8 cellular contexts compared by ENCODE assay signal in the genomic region with DNA sequence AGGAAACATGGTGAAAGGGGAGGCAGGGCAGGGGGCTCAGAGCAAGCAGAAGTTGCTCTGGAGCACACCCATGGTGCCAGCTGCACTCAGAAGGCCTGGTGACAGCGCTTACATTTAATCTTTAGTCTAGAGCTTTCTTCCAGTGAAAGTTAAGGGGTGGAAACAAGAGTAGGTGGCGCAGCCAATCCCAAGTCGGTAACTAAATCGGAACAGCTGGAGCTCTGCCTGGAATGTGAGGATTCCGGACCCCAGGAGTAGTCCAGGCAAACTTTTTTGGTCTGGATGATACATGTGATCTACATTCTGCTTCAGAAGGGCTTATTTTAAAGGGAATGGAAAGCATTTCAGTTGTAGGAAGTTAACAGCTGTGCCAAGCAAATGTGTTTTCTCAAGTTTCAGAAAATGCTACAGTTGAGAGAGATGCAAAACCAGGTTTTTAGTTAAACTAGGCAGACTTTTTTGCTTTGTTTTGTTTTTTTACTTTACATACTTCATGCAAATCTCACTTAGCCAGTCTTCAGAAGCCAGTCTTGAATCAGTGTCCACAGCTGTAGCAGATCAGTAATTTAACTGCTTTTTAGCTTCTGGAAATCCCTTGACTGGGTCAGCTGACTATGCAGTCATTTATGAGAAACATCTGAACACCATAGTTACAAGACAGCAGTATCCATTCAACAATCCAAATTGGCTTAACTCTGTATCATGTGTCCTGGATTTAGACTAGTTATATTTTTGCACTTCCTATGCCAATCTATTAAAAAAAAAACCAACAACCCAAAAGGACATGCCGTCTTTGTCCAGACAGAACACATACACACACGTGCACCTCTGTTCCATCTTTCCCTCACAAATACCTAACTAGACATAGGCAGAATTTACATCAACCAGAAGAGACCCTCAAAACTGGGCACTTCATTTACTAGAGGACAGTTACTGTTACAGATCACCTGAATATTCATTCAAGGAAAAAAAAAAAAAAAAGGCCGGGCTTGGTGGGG. TPM values are rescaled to one million over a fixed set of nuclear protein-coding genes. Genes with fewer than 3 reads are reported as not detected.
DNase-seq lines count a peak whose midpoint lies in the region; ATAC-seq and TF ChIP-seq lines count a peak whose summit lies in the region.

No MANE protein-coding gene starts in this region.

- intact Hi-C loops in colonic mucosa (cut with DNase I): no loop called here

- DNase-seq in A172 (ENCODE audit: low spot score) (peak; percentile 73), colonic mucosa (peak; percentile 40), left kidney (ENCODE audit: low read depth, low spot score) (peak; percentile 92), suprapubic skin (ENCODE audit: low spot score in 2 of 2) (peak; percentile 78 to 82), DMS53 treated with DMSO at 0.1 percent for 48 hours (lab: John Stamatoyannopoulos, UW; ENCODE audit: unreplicated experiment) (no peak), SIG-M5 treated with dmso at 0.1 percent for 504 hours (lab: John Stamatoyannopoulos, UW; ENCODE audit: unreplicated experiment) (no peak)

- WGBS in suprapubic skin: 33% methylated on average over 8 of the region's 8 CpGs

- peak; percentile 24 for TF ChIP-seq POLR2A in GM19099 (IDR thresholded peaks at IDR 0.05; ENCODE audit: extremely low read depth, insufficient read length, low read depth)
- peak in 1 of 2 donors; percentile 43 for TF ChIP-seq POLR2A in suprapubic skin (IDR thresholded peaks at IDR 0.05)

- H3K9ac ChIP-seq in colonic mucosa (ENCODE audit: low read depth in 2 of 2, low read length in 2 of 2): no peak overlapping the region

- peak; percentile 66 for ATAC-seq in HG03571 (IDR thresholded peaks at IDR 0.05; ENCODE audit: unreplicated experiment)

- H3K4me3 ChIP-seq in colonic mucosa (no peak overlapping the region), suprapubic skin (peak overlapping the region; percentile 35)

- TF ChIP-seq CTCF in colonic mucosa (IDR thresholded peaks at IDR 0.05) (no peak), suprapubic skin (IDR thresholded peaks at IDR 0.05) (no peak)

- H3K36me3 ChIP-seq in colonic mucosa (no peaks in the 10 kb centered on the region), suprapubic skin (peaks cover 10% of the 10 kb centered on the region)

- TF ChIP-seq EP300 in suprapubic skin (IDR thresholded peaks at IDR 0.05): peak; percentile 52

- H3K27me3 ChIP-seq in colonic mucosa: no peaks in the 10 kb centered on the region
- no peaks in the 10 kb centered on the region for H3K27me3 ChIP-seq in suprapubic skin

- H3K4me1 ChIP-seq in colonic mucosa: no peaks in the 10 kb centered on the region
- H3K4me1 ChIP-seq in suprapubic skin: peaks cover 37% of the 10 kb centered on the region

- H3K27ac ChIP-seq in colonic mucosa: peak overlapping the region; percentile 13
- peak overlapping the region; percentile 82 for H3K27ac ChIP-seq in suprapubic skin

- H3K9me3 ChIP-seq in colonic mucosa (no peaks in the 10 kb centered on the region), suprapubic skin (no peaks in the 10 kb centered on the region)

RNA-seq across cellular contexts. Expression of a gene that starts 33.2 kb away (rescaled TPM):
- 37.4 and 45.4 TPM in 2 replicates for total RNA-seq in A172 (2014; rRNA removed; shearing (Covaris generic))
- total RNA-seq in colonic mucosa: 10 to 100 TPM; 41.9 to 46.9 TPM
- total RNA-seq in suprapubic skin: 10 to 100 TPM; 38.6 to 50.2 (median 49.2) TPM

RNA-seq across cellular contexts. Expression of a gene that starts 37.7 kb away (rescaled TPM):
- 64.1 and 77.1 TPM in 2 replicates for total RNA-seq in A172 (2014; rRNA removed; shearing (Covaris generic))
- total RNA-seq in colonic mucosa: 10 to 100 TPM; 60.9 to 65.2 TPM
- 10 to 100 TPM; 36.2 to 78.2 (median 50.3) TPM for total RNA-seq in suprapubic skin

Comparison
In these comparisons a context has a peak if more than half of its experiments do, and no peak if none do; other contexts are left out.
1. DNase-seq: peak in A172 (single experiment), colonic mucosa (single experiment), left kidney (single experiment) and suprapubic skin (2 of 2); none in DMS53 treated with DMSO at 0.1 percent for 48 hours (single experiment) and SIG-M5 treated with dmso at 0.1 percent for 504 hours (single experiment).